Comparison of ENCODE assay signal across 21 cellular contexts in the genomic region with DNA sequence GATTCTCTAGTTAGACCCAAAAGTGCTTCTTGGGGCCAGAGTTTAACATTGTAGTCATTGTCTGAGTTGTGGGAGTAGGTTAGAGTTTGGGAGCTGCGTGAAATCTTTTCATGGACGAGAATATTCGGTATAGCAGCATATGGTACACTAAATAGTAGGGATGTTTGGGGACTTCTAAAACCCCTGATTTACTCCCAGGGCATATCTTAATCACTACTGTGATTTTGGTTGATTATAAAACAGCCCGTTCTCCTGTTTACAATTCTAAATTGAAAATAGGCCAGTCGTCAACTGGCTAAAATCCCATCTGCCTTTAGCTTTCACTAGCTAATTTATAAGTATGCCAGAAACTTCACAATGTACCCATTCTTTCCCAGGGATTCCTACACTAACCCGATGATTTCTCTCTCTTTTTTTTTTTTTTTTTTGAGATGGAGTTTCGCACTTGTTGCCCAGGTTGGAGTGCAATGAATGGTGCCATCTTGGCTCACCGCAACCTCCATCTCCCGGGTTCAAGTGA. TPM values are rescaled to one million over a fixed set of nuclear protein-coding genes. Genes with fewer than 3 reads are reported as not detected.
DNase-seq lines count a peak whose midpoint lies in the region; ATAC-seq and TF ChIP-seq lines count a peak whose summit lies in the region.
"Had no signal": no experiment of that assay in that cellular context is flagged by ENCODE, and none has a peak within 500 bp of the region (broad histone marks: within the 10 kb centered on the region; RNA-seq: fewer than 3 reads in every experiment).

No MANE protein-coding gene starts in this region.

- no peak for TF ChIP-seq POLR2A in spleen (IDR thresholded peaks at IDR 0.05)

- H3K27me3 ChIP-seq in dorsolateral prefrontal cortex (no peaks in the 10 kb centered on the region), spleen (replicated peaks in 1 of 7) (no peaks in the 10 kb centered on the region)
- H3K27me3 ChIP-seq: BE2C, SJCRH30 had no signal

- H3K4me3 ChIP-seq in dorsolateral prefrontal cortex (peak overlapping the region in 41 of 59 donors; percentile 1 to 56 (median 32)), spleen (no peak overlapping the region)
- H3K4me3 ChIP-seq: SJCRH30 had no signal

- TF ChIP-seq CTCF in dorsolateral prefrontal cortex (IDR thresholded peaks at IDR 0.05 in 54 of 56, conservative IDR thresholded peaks at IDR 0.05 in 2 of 56; ENCODE audit: low read depth in 1 of 56, partially characterized antibody in 56 of 56), result no peak
- no peak for TF ChIP-seq CTCF in spleen (IDR thresholded peaks at IDR 0.05 in 8 of 11, conservative IDR thresholded peaks at IDR 0.05 in 3 of 11)

- H3K9me3 ChIP-seq in spleen, result peaks cover 0 to 7% (median 0%) of the 10 kb centered on the region in 8 donors
- H3K9me3 ChIP-seq: BE2C, SJCRH30 had no signal

- 95 to 100% (median 97%) methylated on average over 9 of the region's 9 CpGs for whole genome bisulfite sequencing in spleen, 5 donors

- peaks cover 0 to 50% (median 11%) of the 10 kb centered on the region in 6 donors for H3K36me3 ChIP-seq in spleen

- ATAC-seq in HG03571 (IDR thresholded peaks at IDR 0.05; ENCODE audit: unreplicated experiment), result no peak
- ATAC-seq: HCT116, HepG2 had no signal

- H3K4me1 ChIP-seq in spleen, result peaks cover 0 to 12% (median 6%) of the 10 kb centered on the region in 6 donors
- H3K4me1 ChIP-seq: BE2C, SJCRH30 had no signal

- peak overlapping the region in 58 of 59 donors; percentile 48 to 94 (median 86) for H3K27ac ChIP-seq in dorsolateral prefrontal cortex
- no peak overlapping the region for H3K27ac ChIP-seq in spleen
- H3K27ac ChIP-seq: SJCRH30 had no signal

- peak; percentile 60 for DNase-seq in Ammon's horn (ENCODE audit: low spot score)
- DNase-seq in dorsolateral prefrontal cortex, result no peak
- peak; percentile 69 for DNase-seq in medulla oblongata (ENCODE audit: extremely low spot score)
- DNase-seq in superior temporal gyrus (ENCODE audit: extremely low spot score), result peak; percentile 80
- DNase-seq in spleen, result no peak
- DNase-seq in NCI-H1930 (lab: John Stamatoyannopoulos, UW), result no peak
- DNase-seq: BE2C, Calu3, DMS79 treated with DMSO at 0.1 percent for 48 hours, GF-D8, Kasumi-1, NCI-H1092 treated with DMSO at 0.1 percent for 48 hours, NCI-H1436, NCI-H187, NCI-H2171 treated with DMSO at 0.1 percent for 48 hours, NCI-H524, NCI-H748 treated with DMSO at 0.1 percent for 48 hours, SJCRH30 had no signal

- intact Hi-C loops in dorsolateral prefrontal cortex (cut with DNase I), result loop anchor here in 1 of 2 donors (5.0 kb wide), 1 partner anchor 43 kb away; a partner anchor contains a TSS
- intact Hi-C loops in spleen (cut with DNase I; ENCODE audit: low total_unique reads), result no loop called here

RNA-seq across cellular contexts. Expression of a gene that starts 44.3 kb away (rescaled TPM):
- total RNA-seq in dorsolateral prefrontal cortex, result 10 to 100 TPM; 12.8 to 47.5 (median 26.2) TPM
- 10 to 100 TPM; 15.5 to 38.3 (median 23.7) TPM for total RNA-seq in spleen
- polyA plus RNA-seq in spleen, result 10 to 100 TPM; 17.3 to 27.1 (median 23.8) TPM

Comparison
In these comparisons a context has a peak if more than half of its experiments do, and no peak if none do; other contexts are left out.
1. DNase-seq: peak in Ammon's horn (single experiment), medulla oblongata (single experiment) and superior temporal gyrus (single experiment); none in dorsolateral prefrontal cortex (0 of 10), spleen (single experiment) and NCI-H1930 (0 of 2).
2. H3K27ac ChIP-seq: peak in dorsolateral prefrontal cortex (58 of 59); none in spleen (0 of 8).
3. H3K4me3 ChIP-seq: peak in dorsolateral prefrontal cortex (41 of 59); none in spleen (0 of 8).